ENCODE assay signal across 9 cellular contexts in genomic region chr9:78028926-78029325, GRCh38. TPM values are rescaled to one million over a fixed set of nuclear protein-coding genes. Genes with fewer than 3 reads are reported as not detected.
DNase-seq lines count a peak whose midpoint lies in the region; ATAC-seq and TF ChIP-seq lines count a peak whose summit lies in the region.
"Had no signal": no experiment of that assay in that cellular context is flagged by ENCODE, and none has a peak within 500 bp of the region (broad histone marks: within the 10 kb centered on the region; RNA-seq: fewer than 3 reads in every experiment).

No MANE protein-coding gene starts in this region.

- in situ Hi-C loops in mammary epithelial cell (cut with MboI; ENCODE audit: low sequenced_read_pairs in 2 of 2), result no loop called here

- no peak for TF ChIP-seq POLR2A in heart left ventricle (IDR thresholded peaks at IDR 0.05)
- no peak for TF ChIP-seq POLR2A in uterus (IDR thresholded peaks at IDR 0.05)

- peak overlapping the region in 10 of 12 donors; percentile 15 to 77 (median 70) for H3K4me3 ChIP-seq in heart left ventricle
- H3K4me3 ChIP-seq in mammary epithelial cell (replicated peaks in 1 of 3; ENCODE audit: insufficient read depth in 1 of 3, low read depth in 2 of 3, low read length in 3 of 3), result peak overlapping the region; percentile 84 to 90 (median 88)
- peak overlapping the region; percentile 88 to 90 for H3K4me3 ChIP-seq in mucosa of rectum (ENCODE audit: low read length in 2 of 2)
- H3K4me3 ChIP-seq in uterus, result peak overlapping the region; percentile 82 to 88

- no peak for ATAC-seq in heart left ventricle
- ATAC-seq in left cardiac atrium, result no peak
- no peak for ATAC-seq in HG02981 (IDR thresholded peaks at IDR 0.05; ENCODE audit: unreplicated experiment)

- H3K9ac ChIP-seq in mammary epithelial cell (ENCODE audit: insufficient read depth, low read length) (peak overlapping the region; percentile 47), mucosa of rectum (ENCODE audit: low read depth in 1 of 2, low read length in 2 of 2) (peak overlapping the region; percentile 14 to 25)

- peak overlapping the region; percentile 91 for H3K4me2 ChIP-seq in mammary epithelial cell (ENCODE audit: insufficient read depth, low read depth, low read length)

- H2AFZ ChIP-seq in mammary epithelial cell (ENCODE audit: low read depth, low read length), result no peak overlapping the region

- CTCF ChIA-PET in mammary epithelial cell (lab: Charles Lee; ENCODE audit: low non-redundant PET), result interaction anchor here (0.6 kb wide), 1 partner anchor 86 kb away, joined by 4 read pairs; no protein-coding TSS in a partner anchor

- no peak for DNase-seq in heart left ventricle
- DNase-seq in left cardiac atrium, result no peak
- no peak for DNase-seq in mammary epithelial cell
- no peak for DNase-seq in uterus
- DNase-seq in NCI-H2029 (lab: John Stamatoyannopoulos, UW), result no peak
- DNase-seq in NCI-H510A (lab: John Stamatoyannopoulos, UW), result no peak
- DNase-seq: NCI-H1930 had no signal

- H4K20me1 ChIP-seq in mammary epithelial cell (ENCODE audit: insufficient read depth, low read length), result no peaks in the 10 kb centered on the region

- H3K79me2 ChIP-seq in mammary epithelial cell (ENCODE audit: insufficient read depth, low read length), result peaks cover 70% of the 10 kb centered on the region

- no TSS peak for BruUV-seq in mammary epithelial cell (replicated peaks; lab: Mats Ljungman, UMichigan)

- H3K4me1 ChIP-seq in heart left ventricle (peaks cover 0 to 72% (median 11%) of the 10 kb centered on the region in 12 donors), mammary epithelial cell (ENCODE audit: insufficient read depth, low read length) (peaks cover 22% of the 10 kb centered on the region), mucosa of rectum (ENCODE audit: control insufficient read depth in 2 of 2, insufficient read depth in 2 of 2, low read length in 2 of 2) (peaks cover 18 to 36% of the 10 kb centered on the region in 2 donors), uterus (peaks cover 0 to 3% of the 10 kb centered on the region in 2 donors)

- intact Hi-C loops in heart left ventricle (cut with DNase I) (no loop called here), left cardiac atrium (cut with DNase I) (no loop called here), mammary epithelial cell (cut with micrococcal nuclease) (no loop called here), uterus (cut with DNase I; ENCODE audit: low total_unique reads) (no loop called here)

- H3K36me3 ChIP-seq in heart left ventricle (no peaks in the 10 kb centered on the region), mammary epithelial cell (ENCODE audit: insufficient read depth, low read length) (no peaks in the 10 kb centered on the region), mucosa of rectum (ENCODE audit: control insufficient read depth in 2 of 2, insufficient read depth in 2 of 2, low read length in 2 of 2) (no peaks in the 10 kb centered on the region), uterus (no peaks in the 10 kb centered on the region)

- WGBS in heart left ventricle, 4 donors, result 61 to 82% (median 70%) methylated on average over 1 of the region's 1 CpG
- WGBS in mammary epithelial cell (ENCODE audit: low coverage, missing lambda C conversion rate), result 100% methylated on average over 1 of the region's 1 CpG

- H3K27me3 ChIP-seq in heart left ventricle, result peaks cover 0 to 9% (median 0%) of the 10 kb centered on the region in 9 donors
- H3K27me3 ChIP-seq in mammary epithelial cell (ENCODE audit: insufficient read depth, low read length), result no peaks in the 10 kb centered on the region
- H3K27me3 ChIP-seq in mucosa of rectum (ENCODE audit: control insufficient read depth in 2 of 2, insufficient read depth in 2 of 2, low read length in 2 of 2), result no peaks in the 10 kb centered on the region
- H3K27me3 ChIP-seq in uterus, result no peaks in the 10 kb centered on the region

- no peaks in the 10 kb centered on the region for H3K9me3 ChIP-seq in heart left ventricle
- no peaks in the 10 kb centered on the region for H3K9me3 ChIP-seq in mammary epithelial cell (replicated peaks; ENCODE audit: insufficient read depth, low read length)
- H3K9me3 ChIP-seq in mucosa of rectum (ENCODE audit: control insufficient read depth in 2 of 2, low read length in 2 of 2), result no peaks in the 10 kb centered on the region
- H3K9me3 ChIP-seq in uterus, result no peaks in the 10 kb centered on the region

- dilution Hi-C loops in mammary epithelial cell (cut with HindIII; ENCODE audit: low sequenced_read_pairs), result no loop called here

- peak overlapping the region in 10 of 12 donors; percentile 18 to 94 (median 86) for H3K27ac ChIP-seq in heart left ventricle
- H3K27ac ChIP-seq in mammary epithelial cell (ENCODE audit: insufficient read depth, low read depth, low read length), result peak overlapping the region; percentile 27
- peak overlapping the region; percentile 91 to 94 for H3K27ac ChIP-seq in mucosa of rectum (ENCODE audit: low read depth in 2 of 2, low read length in 2 of 2)
- H3K27ac ChIP-seq in uterus, result peak overlapping the region; percentile 95 to 96

- TF ChIP-seq CTCF in heart left ventricle (IDR thresholded peaks at IDR 0.05) (no peak), mammary epithelial cell (conservative IDR thresholded peaks at IDR 0.05 in 1 of 2, IDR thresholded peaks at IDR 0.05 in 1 of 2; ENCODE audit: extremely low read depth in 1 of 2, insufficient read depth in 1 of 2, low read depth in 1 of 2, low read length in 2 of 2) (no peak), uterus (IDR thresholded peaks at IDR 0.05) (no peak)

RNA-seq across cellular contexts. Expression of gene GNAQ, which starts 2.7 kb away (rescaled TPM):
- total RNA-seq in heart left ventricle (10 to 100 TPM in 7 of 9 donors, 1 to 10 TPM in 2; 8.7 to 34.1 (median 13.3) TPM), left cardiac atrium (10 to 100 TPM; 20.9 to 27.8 TPM), mammary epithelial cell (10 to 100 TPM; 47.3 to 66.2 TPM), uterus (10 to 100 TPM; 35.4 to 95.7 (median 52.3) TPM)
- polyA plus RNA-seq in heart left ventricle (1 to 10 TPM; 4.8 to 6.8 TPM), mammary epithelial cell (31.3 TPM)
- 62.7 TPM for polyA minus RNA-seq in mammary epithelial cell

Comparison
In these comparisons a context has a peak if more than half of its experiments do, and no peak if none do; other contexts are left out.
1. H3K27ac ChIP-seq: peak in every context shown above with its lines; median percentile 96 in uterus; 92 in mucosa of rectum; 86 in heart left ventricle; 27 in mammary epithelial cell.